In the genomic region with DNA sequence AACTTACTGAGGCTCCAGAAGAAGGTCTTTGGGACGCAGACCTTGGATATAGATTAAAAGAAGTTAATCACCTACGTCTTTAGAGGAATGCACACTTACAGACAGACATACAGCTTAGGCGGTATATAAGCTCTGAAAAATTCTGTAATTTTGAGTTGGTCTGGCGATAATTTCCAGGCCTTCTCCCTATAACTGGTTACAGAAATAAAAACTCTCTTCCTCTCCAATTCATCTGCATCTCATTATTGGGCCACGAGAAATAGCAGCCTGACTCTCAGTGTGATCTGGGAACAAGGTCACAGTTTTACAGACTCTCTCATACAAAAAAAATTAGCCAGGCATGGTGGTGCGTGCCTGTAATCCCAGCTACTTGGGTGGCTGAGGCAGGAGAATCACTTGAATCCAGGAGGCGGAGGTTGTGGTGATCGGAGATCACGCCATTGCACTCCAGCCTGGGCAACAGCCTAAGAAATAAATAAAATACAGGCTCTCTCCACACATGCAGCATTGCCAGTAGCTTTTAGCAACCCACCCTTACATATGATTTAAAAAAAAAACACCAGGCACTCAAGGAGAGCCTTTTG, we compare ENCODE assay signal across 1 cellular context.
TF ChIP-seq lines count a peak whose summit lies in the region.

No MANE protein-coding gene starts in this region.

TF ChIP-seq in H1, 55 proteins besides CTCF, POLR2A, EP300 and RAD21:
- TF ChIP-seq CBX5 (IDR thresholded peaks at IDR 0.05; ENCODE audit: low read depth, low read length) (no peak), NRF1 (IDR thresholded peaks at IDR 0.05; ENCODE audit: low read depth, low read length) (no peak), POLR2AphosphoS5 (IDR thresholded peaks at IDR 0.05; ENCODE audit: low read depth, low read length) (no peak), JUND (IDR thresholded peaks at IDR 0.05; ENCODE audit: low read length) (no peak), TAF1 (IDR thresholded peaks at IDR 0.05; ENCODE audit: low read depth, low read length) (no peak), CTBP2 (IDR thresholded peaks at IDR 0.05; ENCODE audit: borderline replicate concordance, insufficient read depth, insufficient read length, low read length) (no peak), SIX5 (IDR thresholded peaks at IDR 0.05; ENCODE audit: low read depth, low read length) (no peak), SAP30 (IDR thresholded peaks at IDR 0.05; ENCODE audit: insufficient read depth, insufficient replicate concordance, low read length) (no peak), GABPA (IDR thresholded peaks at IDR 0.05; ENCODE audit: borderline replicate concordance, insufficient read depth, low read length) (no peak), YY1 (IDR thresholded peaks at IDR 0.05; ENCODE audit: low read depth, low read length) (no peak), KDM5A (IDR thresholded peaks at IDR 0.05; ENCODE audit: low read length) (no peak), CHD2 (IDR thresholded peaks at IDR 0.05; ENCODE audit: low read length) (no peak), BCL11A (IDR thresholded peaks at IDR 0.05; ENCODE audit: low read depth in 2 of 2, low read length in 2 of 2) (no peak), KDM1A (IDR thresholded peaks at IDR 0.05; ENCODE audit: borderline replicate concordance, low read length) (no peak), GTF2F1 (IDR thresholded peaks at IDR 0.05; ENCODE audit: borderline replicate concordance, low read depth, low read length) (no peak), CREB1 (IDR thresholded peaks at IDR 0.05) (no peak), NANOG (IDR thresholded peaks at IDR 0.05; ENCODE audit: insufficient read depth, low read depth, low read length, poor library complexity, severe bottlenecking) (no peak)
